ENCODE assay signal across 10 cellular contexts in genomic region chr6:48067148-48067709, GRCh38. TPM values are rescaled to one million over a fixed set of nuclear protein-coding genes. Genes with fewer than 3 reads are reported as not detected.
"Had no signal": no experiment of that assay in that cellular context is flagged by ENCODE, and none has a peak within 500 bp of the region (broad histone marks: within the 10 kb centered on the region; RNA-seq: fewer than 3 reads in every experiment).

No MANE protein-coding gene starts in this region.

- H3K4me3 Mint-ChIP-seq: activated CD4-positive, alpha-beta memory T cell treated with anti-CD3 and anti-CD28 coated beads for 36 hours; activated naive CD8-positive, alpha-beta T cell; stimulated activated effector memory CD8-positive, alpha-beta T cell treated with anti-CD3 and anti-CD28 coated beads, Interleukin-12 subunit alpha, Interleukin-12 subunit beta, amount 100 ng/mL, for 72 hours; T-cell had no signal

- ATAC-seq: right cardiac atrium; stimulated activated effector memory CD8-positive, alpha-beta T cell treated with anti-CD3 and anti-CD28 coated beads, Interleukin-12 subunit alpha, Interleukin-12 subunit beta, amount 100 ng/mL, for 72 hours; T-cell had no signal

- H3K4me1 Mint-ChIP-seq: stimulated activated effector memory CD8-positive, alpha-beta T cell treated with anti-CD3 and anti-CD28 coated beads, Interleukin-12 subunit alpha, Interleukin-12 subunit beta, amount 100 ng/mL, for 72 hours had no signal

- H3K36me3 Mint-ChIP-seq: activated CD4-positive, alpha-beta memory T cell treated with anti-CD3 and anti-CD28 coated beads for 36 hours; activated naive CD8-positive, alpha-beta T cell; stimulated activated effector memory CD8-positive, alpha-beta T cell treated with anti-CD3 and anti-CD28 coated beads, Interleukin-12 subunit alpha, Interleukin-12 subunit beta, amount 100 ng/mL, for 72 hours; T-cell had no signal

- DNase-seq: activated CD4-positive, alpha-beta memory T cell treated with anti-CD3 and anti-CD28 coated beads for 36 hours; activated gamma-delta T cell; activated T-cell treated with anti-CD3 and anti-CD28 coated beads, Interleukin-2, amount 50 U/mL, for 48 hours; foreskin melanocyte; heart right ventricle; right cardiac atrium; T-cell; tibial artery had no signal

- H3K27ac Mint-ChIP-seq: activated CD4-positive, alpha-beta memory T cell treated with anti-CD3 and anti-CD28 coated beads for 36 hours; activated naive CD8-positive, alpha-beta T cell; stimulated activated effector memory CD8-positive, alpha-beta T cell treated with anti-CD3 and anti-CD28 coated beads, Interleukin-12 subunit alpha, Interleukin-12 subunit beta, amount 100 ng/mL, for 72 hours; T-cell had no signal

- H3K9me3 Mint-ChIP-seq: activated CD4-positive, alpha-beta memory T cell treated with anti-CD3 and anti-CD28 coated beads for 36 hours; stimulated activated effector memory CD8-positive, alpha-beta T cell treated with anti-CD3 and anti-CD28 coated beads, Interleukin-12 subunit alpha, Interleukin-12 subunit beta, amount 100 ng/mL, for 72 hours; T-cell had no signal

RNA-seq across cellular contexts. Expression of gene PTCHD4, which starts 43.8 kb away (rescaled TPM):
- total RNA-seq: activated CD4-positive, alpha-beta memory T cell treated with anti-CD3 and anti-CD28 coated beads for 36 hours; T-cell had no signal
